In genomic region chr16:54175169-54175551, GRCh38 we compare ENCODE assay signal across 1 cellular context.
TF ChIP-seq lines count a peak whose summit lies in the region.

No MANE protein-coding gene starts in this region.

TF ChIP-seq in K562, 482 proteins besides CTCF, POLR2A, EP300 and RAD21 (continued from another document):
- TF ChIP-seq SFPQ (IDR thresholded peaks at IDR 0.05; ENCODE audit: low read depth, low read length), result no peak
- no peak for TF ChIP-seq BCLAF1 (IDR thresholded peaks at IDR 0.05; ENCODE audit: borderline replicate concordance in 1 of 2, control insufficient read depth in 1 of 2, low read depth in 2 of 2, low read length in 1 of 2)
